ENCODE assay signal across 8 cellular contexts in the genomic region with DNA sequence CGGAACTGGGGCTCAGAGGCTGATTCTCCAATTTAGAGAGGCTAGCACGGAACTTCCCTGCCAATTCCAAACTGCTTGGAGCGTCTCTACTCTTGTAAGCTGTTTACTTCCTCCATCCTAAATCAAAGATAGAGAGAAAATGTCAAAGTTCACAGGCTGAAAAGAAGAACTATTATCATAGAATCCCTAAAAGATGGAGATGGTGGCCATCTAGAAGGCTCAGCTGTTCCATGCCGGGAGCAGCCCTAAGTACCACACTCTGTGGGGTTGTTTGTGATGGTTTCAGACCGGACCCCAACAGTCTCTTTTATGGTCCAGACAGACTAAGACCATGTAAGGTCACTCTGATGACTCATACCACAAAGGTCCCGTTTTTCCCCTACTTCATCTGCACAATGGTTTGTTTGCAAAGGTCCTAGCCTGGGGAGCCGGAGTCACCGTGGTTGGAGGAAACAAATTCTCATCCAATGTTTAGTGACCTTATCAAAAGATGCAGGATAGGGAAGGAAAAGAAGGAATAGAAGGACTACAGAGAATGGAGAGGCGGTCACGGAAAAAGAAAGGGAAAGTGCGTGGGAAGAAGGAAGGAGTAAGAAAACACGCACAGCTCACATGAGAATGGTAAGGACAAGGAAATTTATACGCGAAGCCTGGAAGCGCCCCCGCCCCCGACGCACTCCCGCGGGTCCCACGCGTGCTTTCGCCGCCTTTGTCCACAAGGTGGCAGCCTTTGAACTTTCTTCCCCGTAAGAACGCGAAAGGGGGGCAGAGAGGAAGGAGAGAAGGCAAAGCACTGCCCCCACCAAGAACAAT. TPM values are rescaled to one million over a fixed set of nuclear protein-coding genes. Genes with fewer than 3 reads are reported as not detected.
DNase-seq lines count a peak whose midpoint lies in the region; ATAC-seq lines count a peak whose summit lies in the region.

No MANE protein-coding gene starts in this region.

- no peak overlapping the region for H3K23ac ChIP-seq in trophoblast cell (ENCODE audit: low read length)

- H3K4me3 ChIP-seq in trophoblast cell (ENCODE audit: low read depth, low read length): no peak overlapping the region

- H3K4me1 ChIP-seq in trophoblast cell (ENCODE audit: control insufficient read depth in 1 of 2, insufficient read depth in 2 of 2, low read length in 2 of 2): peaks cover 3 to 12% of the 10 kb centered on the region in 2 experiments

- peak overlapping the region; percentile 73 for H3K4me2 ChIP-seq in trophoblast cell (ENCODE audit: low read length)

- H3K9ac ChIP-seq in trophoblast cell (ENCODE audit: low read length): no peak overlapping the region

- peak; percentile 63 to 72 for ATAC-seq in left cardiac atrium
- ATAC-seq in HG03175 (IDR thresholded peaks at IDR 0.05; ENCODE audit: unreplicated experiment): no peak
- ATAC-seq in GM19395 (IDR thresholded peaks at IDR 0.05; ENCODE audit: unreplicated experiment): no peak

- intact Hi-C loops in left cardiac atrium (cut with DNase I): loop anchor here (2.0 to 5.0 kb wide), 2 partner anchors 294 to 295 kb away; no protein-coding TSS in a partner anchor

- no peak overlapping the region for H3K14ac ChIP-seq in trophoblast cell (ENCODE audit: low read length)

- H3K4ac ChIP-seq in trophoblast cell (ENCODE audit: low read depth, low read length): no peak overlapping the region

- no peaks in the 10 kb centered on the region for H3K9me3 ChIP-seq in trophoblast cell (ENCODE audit: insufficient read depth, low read depth, low read length)

- H3K36me3 Mint-ChIP-seq in activated naive CD8-positive, alpha-beta T cell treated with anti-CD3 and anti-CD28 coated beads for 36 hours: no peaks in the 10 kb centered on the region

- peaks cover 16% of the 10 kb centered on the region for H3K4me1 Mint-ChIP-seq in activated naive CD8-positive, alpha-beta T cell treated with anti-CD3 and anti-CD28 coated beads for 36 hours

- H3K4me3 Mint-ChIP-seq in activated naive CD8-positive, alpha-beta T cell treated with anti-CD3 and anti-CD28 coated beads for 36 hours: peak overlapping the region; percentile 83

- H2BK5ac ChIP-seq in trophoblast cell (ENCODE audit: low read depth, low read length, poor library complexity): no peak overlapping the region

- H2BK120ac ChIP-seq in trophoblast cell (ENCODE audit: insufficient read depth, low read length, poor library complexity): no peak overlapping the region

- no peak overlapping the region for H4K91ac ChIP-seq in trophoblast cell (ENCODE audit: low read depth, low read length)

- H2BK12ac ChIP-seq in trophoblast cell (ENCODE audit: low read length): no peak overlapping the region

- no peak overlapping the region for H3K27ac ChIP-seq in trophoblast cell (ENCODE audit: low read depth, low read length)

- H2AFZ ChIP-seq in trophoblast cell (ENCODE audit: insufficient read depth, low read length, poor library complexity): no peak overlapping the region

- no peaks in the 10 kb centered on the region for H3K36me3 ChIP-seq in trophoblast cell (ENCODE audit: control insufficient read depth in 1 of 2, insufficient read depth in 2 of 2, low read length in 2 of 2)

- H2AK5ac ChIP-seq in trophoblast cell (ENCODE audit: low read length): no peak overlapping the region

- DNase-seq in DMS79 treated with DMSO at 0.1 percent for 48 hours (lab: John Stamatoyannopoulos, UW) (peak; percentile 67), HK-2 (ENCODE audit: unreplicated experiment) (peak; percentile 64), SHP77 treated with DMSO at 0.1 percent for 48 hours (lab: John Stamatoyannopoulos, UW) (peak; percentile 49), left cardiac atrium (peak; percentile 72), trophoblast cell (peak; percentile 16 to 58)
- DNase-seq in activated naive CD8-positive, alpha-beta T cell treated with anti-CD3 and anti-CD28 coated beads for 36 hours: peak; percentile 26

- H3K27ac Mint-ChIP-seq in activated naive CD8-positive, alpha-beta T cell treated with anti-CD3 and anti-CD28 coated beads for 36 hours: no peak overlapping the region

- H3K18ac ChIP-seq in trophoblast cell (ENCODE audit: low read length): no peak overlapping the region

- H3K27me3 Mint-ChIP-seq in activated naive CD8-positive, alpha-beta T cell treated with anti-CD3 and anti-CD28 coated beads for 36 hours: peaks cover 51% of the 10 kb centered on the region

- WGBS in trophoblast cell (ENCODE audit: extremely low coverage, insufficient coverage, insufficient read length): no CpG with 5 or more reads among the region's 27 CpGs

- no peaks in the 10 kb centered on the region for H3K27me3 ChIP-seq in trophoblast cell (ENCODE audit: insufficient read depth, low read length)

- H3K9me3 Mint-ChIP-seq in activated naive CD8-positive, alpha-beta T cell treated with anti-CD3 and anti-CD28 coated beads for 36 hours: no peaks in the 10 kb centered on the region

- peaks cover 9% of the 10 kb centered on the region for H3K79me1 ChIP-seq in trophoblast cell (ENCODE audit: low read length)

- H4K12ac ChIP-seq in trophoblast cell (ENCODE audit: low read depth, low read length): no peak overlapping the region

- peak overlapping the region; percentile 23 for H4K8ac ChIP-seq in trophoblast cell (ENCODE audit: low read depth, low read length)

- peaks cover 7% of the 10 kb centered on the region for H3K79me2 ChIP-seq in trophoblast cell (ENCODE audit: control insufficient read depth, insufficient read depth, low read length, poor library complexity)

RNA-seq across cellular contexts. Expression of gene ANTXR1, which starts 0.5 kb away (rescaled TPM):
- 1 to 10 TPM in 1 of 2 experiments, under 1 TPM in 1; 0.91 to 1.1 TPM for total RNA-seq in activated naive CD8-positive, alpha-beta T cell treated with anti-CD3 and anti-CD28 coated beads for 36 hours
- total RNA-seq in left cardiac atrium: 10 to 100 TPM; 38.4 to 39.9 TPM
- 23.0 and 24.3 TPM in 2 replicates for polyA plus RNA-seq in trophoblast cell (2013)

RNA-seq across cellular contexts. Expression of gene GKN1, which starts 38.1 kb away (rescaled TPM):
- total RNA-seq in activated naive CD8-positive, alpha-beta T cell treated with anti-CD3 and anti-CD28 coated beads for 36 hours: not detected
- not detected for total RNA-seq in left cardiac atrium
- not detected in 2 replicates for polyA plus RNA-seq in trophoblast cell (2013)

RNA-seq across cellular contexts. Expression of gene GKN2, which starts 59.8 kb away (rescaled TPM):
- total RNA-seq in activated naive CD8-positive, alpha-beta T cell treated with anti-CD3 and anti-CD28 coated beads for 36 hours: not detected
- not detected for total RNA-seq in left cardiac atrium
- polyA plus RNA-seq in trophoblast cell (2013): not detected in 2 replicates

Comparison
In these comparisons a context has a peak if more than half of its experiments do, and no peak if none do; other contexts are left out.
1. ATAC-seq: peak in left cardiac atrium (2 of 2); none in HG03175 (single experiment) and GM19395 (single experiment).
2. RNA of gene ANTXR1, which starts 0.5 kb away (total RNA-seq): 38.4 to 39.9 TPM in left cardiac atrium; 0.91 to 1.1 TPM in activated naive CD8-positive, alpha-beta T cell treated with anti-CD3 and anti-CD28 coated beads for 36 hours; every median in the first group is over 10 times any median in the second.
3. Peak in every context shown above with its lines, with median percentiles within 50 percentile points of each other: DNase-seq.